1 cellular context compared by ENCODE assay signal in the genomic region with DNA sequence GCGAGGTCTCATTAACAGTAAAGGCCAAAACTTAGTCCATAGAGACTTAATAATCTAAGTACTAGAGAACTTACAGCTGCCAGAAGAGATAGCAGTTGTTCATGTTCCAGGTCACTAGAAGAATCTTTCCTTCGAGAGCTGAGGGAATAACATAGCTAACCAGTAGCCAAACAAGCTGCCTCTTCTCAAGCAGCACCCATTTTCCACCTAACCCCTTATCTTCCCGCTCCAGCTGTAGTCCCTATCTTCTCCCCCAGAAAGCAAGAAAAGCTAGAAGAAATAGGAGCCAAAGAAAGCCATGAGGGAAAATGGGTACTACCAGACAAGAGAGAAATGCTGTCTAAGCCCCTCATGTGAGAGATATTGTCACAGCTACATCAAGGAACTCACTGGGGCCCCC.
TF ChIP-seq lines count a peak whose summit lies in the region.

No MANE protein-coding gene starts in this region.

TF ChIP-seq in K562, 482 proteins besides CTCF, POLR2A, EP300 and RAD21 (continued from another document and continues in another):
- TF ChIP-seq, protein P1, sequence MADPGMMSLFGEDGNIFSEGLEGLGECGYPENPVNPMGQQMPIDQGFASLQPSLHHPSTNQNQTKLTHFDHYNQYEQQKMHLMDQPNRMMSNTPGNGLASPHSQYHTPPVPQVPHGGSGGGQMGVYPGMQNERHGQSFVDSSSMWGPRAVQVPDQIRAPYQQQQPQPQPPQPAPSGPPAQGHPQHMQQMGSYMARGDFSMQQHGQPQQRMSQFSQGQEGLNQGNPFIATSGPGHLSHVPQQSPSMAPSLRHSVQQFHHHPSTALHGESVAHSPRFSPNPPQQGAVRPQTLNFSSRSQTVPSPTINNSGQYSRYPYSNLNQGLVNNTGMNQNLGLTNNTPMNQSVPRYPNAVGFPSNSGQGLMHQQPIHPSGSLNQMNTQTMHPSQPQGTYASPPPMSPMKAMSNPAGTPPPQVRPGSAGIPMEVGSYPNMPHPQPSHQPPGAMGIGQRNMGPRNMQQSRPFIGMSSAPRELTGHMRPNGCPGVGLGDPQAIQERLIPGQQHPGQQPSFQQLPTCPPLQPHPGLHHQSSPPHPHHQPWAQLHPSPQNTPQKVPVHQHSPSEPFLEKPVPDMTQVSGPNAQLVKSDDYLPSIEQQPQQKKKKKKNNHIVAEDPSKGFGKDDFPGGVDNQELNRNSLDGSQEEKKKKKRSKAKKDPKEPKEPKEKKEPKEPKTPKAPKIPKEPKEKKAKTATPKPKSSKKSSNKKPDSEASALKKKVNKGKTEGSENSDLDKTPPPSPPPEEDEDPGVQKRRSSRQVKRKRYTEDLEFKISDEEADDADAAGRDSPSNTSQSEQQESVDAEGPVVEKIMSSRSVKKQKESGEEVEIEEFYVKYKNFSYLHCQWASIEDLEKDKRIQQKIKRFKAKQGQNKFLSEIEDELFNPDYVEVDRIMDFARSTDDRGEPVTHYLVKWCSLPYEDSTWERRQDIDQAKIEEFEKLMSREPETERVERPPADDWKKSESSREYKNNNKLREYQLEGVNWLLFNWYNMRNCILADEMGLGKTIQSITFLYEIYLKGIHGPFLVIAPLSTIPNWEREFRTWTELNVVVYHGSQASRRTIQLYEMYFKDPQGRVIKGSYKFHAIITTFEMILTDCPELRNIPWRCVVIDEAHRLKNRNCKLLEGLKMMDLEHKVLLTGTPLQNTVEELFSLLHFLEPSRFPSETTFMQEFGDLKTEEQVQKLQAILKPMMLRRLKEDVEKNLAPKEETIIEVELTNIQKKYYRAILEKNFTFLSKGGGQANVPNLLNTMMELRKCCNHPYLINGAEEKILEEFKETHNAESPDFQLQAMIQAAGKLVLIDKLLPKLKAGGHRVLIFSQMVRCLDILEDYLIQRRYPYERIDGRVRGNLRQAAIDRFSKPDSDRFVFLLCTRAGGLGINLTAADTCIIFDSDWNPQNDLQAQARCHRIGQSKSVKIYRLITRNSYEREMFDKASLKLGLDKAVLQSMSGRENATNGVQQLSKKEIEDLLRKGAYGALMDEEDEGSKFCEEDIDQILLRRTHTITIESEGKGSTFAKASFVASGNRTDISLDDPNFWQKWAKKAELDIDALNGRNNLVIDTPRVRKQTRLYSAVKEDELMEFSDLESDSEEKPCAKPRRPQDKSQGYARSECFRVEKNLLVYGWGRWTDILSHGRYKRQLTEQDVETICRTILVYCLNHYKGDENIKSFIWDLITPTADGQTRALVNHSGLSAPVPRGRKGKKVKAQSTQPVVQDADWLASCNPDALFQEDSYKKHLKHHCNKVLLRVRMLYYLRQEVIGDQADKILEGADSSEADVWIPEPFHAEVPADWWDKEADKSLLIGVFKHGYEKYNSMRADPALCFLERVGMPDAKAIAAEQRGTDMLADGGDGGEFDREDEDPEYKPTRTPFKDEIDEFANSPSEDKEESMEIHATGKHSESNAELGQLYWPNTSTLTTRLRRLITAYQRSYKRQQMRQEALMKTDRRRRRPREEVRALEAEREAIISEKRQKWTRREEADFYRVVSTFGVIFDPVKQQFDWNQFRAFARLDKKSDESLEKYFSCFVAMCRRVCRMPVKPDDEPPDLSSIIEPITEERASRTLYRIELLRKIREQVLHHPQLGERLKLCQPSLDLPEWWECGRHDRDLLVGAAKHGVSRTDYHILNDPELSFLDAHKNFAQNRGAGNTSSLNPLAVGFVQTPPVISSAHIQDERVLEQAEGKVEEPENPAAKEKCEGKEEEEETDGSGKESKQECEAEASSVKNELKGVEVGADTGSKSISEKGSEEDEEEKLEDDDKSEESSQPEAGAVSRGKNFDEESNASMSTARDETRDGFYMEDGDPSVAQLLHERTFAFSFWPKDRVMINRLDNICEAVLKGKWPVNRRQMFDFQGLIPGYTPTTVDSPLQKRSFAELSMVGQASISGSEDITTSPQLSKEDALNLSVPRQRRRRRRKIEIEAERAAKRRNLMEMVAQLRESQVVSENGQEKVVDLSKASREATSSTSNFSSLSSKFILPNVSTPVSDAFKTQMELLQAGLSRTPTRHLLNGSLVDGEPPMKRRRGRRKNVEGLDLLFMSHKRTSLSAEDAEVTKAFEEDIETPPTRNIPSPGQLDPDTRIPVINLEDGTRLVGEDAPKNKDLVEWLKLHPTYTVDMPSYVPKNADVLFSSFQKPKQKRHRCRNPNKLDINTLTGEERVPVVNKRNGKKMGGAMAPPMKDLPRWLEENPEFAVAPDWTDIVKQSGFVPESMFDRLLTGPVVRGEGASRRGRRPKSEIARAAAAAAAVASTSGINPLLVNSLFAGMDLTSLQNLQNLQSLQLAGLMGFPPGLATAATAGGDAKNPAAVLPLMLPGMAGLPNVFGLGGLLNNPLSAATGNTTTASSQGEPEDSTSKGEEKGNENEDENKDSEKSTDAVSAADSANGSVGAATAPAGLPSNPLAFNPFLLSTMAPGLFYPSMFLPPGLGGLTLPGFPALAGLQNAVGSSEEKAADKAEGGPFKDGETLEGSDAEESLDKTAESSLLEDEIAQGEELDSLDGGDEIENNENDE (IDR thresholded peaks at IDR 0.05; ENCODE audit: low read depth, low read length): no peak
- TF ChIP-seq SRSF3 (IDR thresholded peaks at IDR 0.05; ENCODE audit: insufficient read depth, low read length) (no peak), TBL1XR1 (IDR thresholded peaks at IDR 0.05; ENCODE audit: low read length in 2 of 2) (no peak), ZNF316 (IDR thresholded peaks at IDR 0.05) (no peak), TCF3 (CRISPR knock-in tag; IDR thresholded peaks at IDR 0.05) (peak; percentile 88), MAZ (CRISPR knock-in tag; conservative IDR thresholded peaks at IDR 0.05 in 1 of 2, IDR thresholded peaks at IDR 0.05 in 1 of 2) (no peak), ASH1L (IDR thresholded peaks at IDR 0.05; ENCODE audit: borderline replicate concordance, low read depth, partially characterized antibody) (no peak), MBD2 (IDR thresholded peaks at IDR 0.05; ENCODE audit: borderline replicate concordance, low read depth) (0 out of 2 replicates have a peak, but pooled peaks have one; percentile 27), HNRNPH1 (optimal IDR thresholded peaks at IDR 0.05; ENCODE audit: low read depth, low read length) (no peak), ZNF23 (CRISPR knock-in tag; IDR thresholded peaks at IDR 0.05) (no peak), ZNF444 (CRISPR knock-in tag; IDR thresholded peaks at IDR 0.05) (no peak), KLF6 (CRISPR knock-in tag; IDR thresholded peaks at IDR 0.05; ENCODE audit: borderline replicate concordance) (no peak), EHMT2 (IDR thresholded peaks at IDR 0.05) (0 out of 2 replicates have a peak, but pooled peaks have one; percentile 30), ZNF408 (CRISPR knock-in tag; IDR thresholded peaks at IDR 0.05; ENCODE audit: low read depth) (no peak), MEF2A (IDR thresholded peaks at IDR 0.05; ENCODE audit: control insufficient read depth, low read depth, low read length) (no peak), TRIM28 (IDR thresholded peaks at IDR 0.05) (no peak), SAFB (IDR thresholded peaks at IDR 0.05; ENCODE audit: borderline replicate concordance, low read depth, low read length) (no peak), PTTG1 (tag; IDR thresholded peaks at IDR 0.05; ENCODE audit: low read depth) (no peak), CCAR2 (IDR thresholded peaks at IDR 0.05; ENCODE audit: low read depth, low read length) (no peak), TCF7L2 (IDR thresholded peaks at IDR 0.05; ENCODE audit: low read depth, low read length) (no peak), FOXA1 (IDR thresholded peaks at IDR 0.05; ENCODE audit: borderline replicate concordance) (no peak), MCM7 (IDR thresholded peaks at IDR 0.05) (no peak), NR3C1 (CRISPR knock-in tag; IDR thresholded peaks at IDR 0.05) (no peak), ZNF311 (CRISPR knock-in tag; IDR thresholded peaks at IDR 0.05) (no peak), PURB (CRISPR knock-in tag; IDR thresholded peaks at IDR 0.05; ENCODE audit: low read depth) (no peak), SAP30 (IDR thresholded peaks at IDR 0.05; ENCODE audit: borderline replicate concordance, insufficient read depth, low read depth, low read length, poor library complexity, severe bottlenecking) (no peak), NFXL1 (CRISPR knock-in tag; IDR thresholded peaks at IDR 0.05) (no peak), L3MBTL2 (IDR thresholded peaks at IDR 0.05) (no peak), YY1 (IDR thresholded peaks at IDR 0.05; ENCODE audit: borderline replicate concordance in 1 of 3, control insufficient read depth in 1 of 3, extremely low read depth in 1 of 3, insufficient read depth in 3 of 3, insufficient read length in 1 of 3, insufficient replicate concordance in 2 of 3, low read depth in 1 of 3, low read length in 2 of 3) (peak in 1 of 3 experiments; percentile 6), ZNF224 (CRISPR knock-in tag; IDR thresholded peaks at IDR 0.05) (no peak), JUNB (CRISPR knock-in tag; conservative IDR thresholded peaks at IDR 0.05) (no peak), SUPT5H (IDR thresholded peaks at IDR 0.05) (no peak), XRCC4 (IDR thresholded peaks at IDR 0.05; ENCODE audit: extremely low read depth, insufficient read depth, insufficient read length) (no peak), CAMTA2 (CRISPR knock-in tag; conservative IDR thresholded peaks at IDR 0.05) (no peak), MAFF (IDR thresholded peaks at IDR 0.05; ENCODE audit: low read length) (no peak), ETS2 (tag; IDR thresholded peaks at IDR 0.05; ENCODE audit: borderline replicate concordance, poor library complexity, severe bottlenecking) (no peak), BRF1 (IDR thresholded peaks at IDR 0.05; ENCODE audit: borderline replicate concordance, extremely low read depth, insufficient read length) (no peak)
- TF ChIP-seq, protein P2, sequence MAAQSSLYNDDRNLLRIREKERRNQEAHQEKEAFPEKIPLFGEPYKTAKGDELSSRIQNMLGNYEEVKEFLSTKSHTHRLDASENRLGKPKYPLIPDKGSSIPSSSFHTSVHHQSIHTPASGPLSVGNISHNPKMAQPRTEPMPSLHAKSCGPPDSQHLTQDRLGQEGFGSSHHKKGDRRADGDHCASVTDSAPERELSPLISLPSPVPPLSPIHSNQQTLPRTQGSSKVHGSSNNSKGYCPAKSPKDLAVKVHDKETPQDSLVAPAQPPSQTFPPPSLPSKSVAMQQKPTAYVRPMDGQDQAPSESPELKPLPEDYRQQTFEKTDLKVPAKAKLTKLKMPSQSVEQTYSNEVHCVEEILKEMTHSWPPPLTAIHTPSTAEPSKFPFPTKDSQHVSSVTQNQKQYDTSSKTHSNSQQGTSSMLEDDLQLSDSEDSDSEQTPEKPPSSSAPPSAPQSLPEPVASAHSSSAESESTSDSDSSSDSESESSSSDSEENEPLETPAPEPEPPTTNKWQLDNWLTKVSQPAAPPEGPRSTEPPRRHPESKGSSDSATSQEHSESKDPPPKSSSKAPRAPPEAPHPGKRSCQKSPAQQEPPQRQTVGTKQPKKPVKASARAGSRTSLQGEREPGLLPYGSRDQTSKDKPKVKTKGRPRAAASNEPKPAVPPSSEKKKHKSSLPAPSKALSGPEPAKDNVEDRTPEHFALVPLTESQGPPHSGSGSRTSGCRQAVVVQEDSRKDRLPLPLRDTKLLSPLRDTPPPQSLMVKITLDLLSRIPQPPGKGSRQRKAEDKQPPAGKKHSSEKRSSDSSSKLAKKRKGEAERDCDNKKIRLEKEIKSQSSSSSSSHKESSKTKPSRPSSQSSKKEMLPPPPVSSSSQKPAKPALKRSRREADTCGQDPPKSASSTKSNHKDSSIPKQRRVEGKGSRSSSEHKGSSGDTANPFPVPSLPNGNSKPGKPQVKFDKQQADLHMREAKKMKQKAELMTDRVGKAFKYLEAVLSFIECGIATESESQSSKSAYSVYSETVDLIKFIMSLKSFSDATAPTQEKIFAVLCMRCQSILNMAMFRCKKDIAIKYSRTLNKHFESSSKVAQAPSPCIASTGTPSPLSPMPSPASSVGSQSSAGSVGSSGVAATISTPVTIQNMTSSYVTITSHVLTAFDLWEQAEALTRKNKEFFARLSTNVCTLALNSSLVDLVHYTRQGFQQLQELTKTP (IDR thresholded peaks at IDR 0.05; ENCODE audit: low read depth in 1 of 2, partially characterized antibody in 2 of 2): no peak
- TF ChIP-seq, protein P3, sequence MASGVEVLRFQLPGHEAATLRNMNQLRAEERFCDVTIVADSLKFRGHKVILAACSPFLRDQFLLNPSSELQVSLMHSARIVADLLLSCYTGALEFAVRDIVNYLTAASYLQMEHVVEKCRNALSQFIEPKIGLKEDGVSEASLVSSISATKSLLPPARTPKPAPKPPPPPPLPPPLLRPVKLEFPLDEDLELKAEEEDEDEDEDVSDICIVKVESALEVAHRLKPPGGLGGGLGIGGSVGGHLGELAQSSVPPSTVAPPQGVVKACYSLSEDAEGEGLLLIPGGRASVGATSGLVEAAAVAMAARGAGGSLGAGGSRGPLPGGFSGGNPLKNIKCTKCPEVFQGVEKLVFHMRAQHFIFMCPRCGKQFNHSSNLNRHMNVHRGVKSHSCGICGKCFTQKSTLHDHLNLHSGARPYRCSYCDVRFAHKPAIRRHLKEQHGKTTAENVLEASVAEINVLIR (CRISPR knock-in tag; IDR thresholded peaks at IDR 0.05): no peak
- TF ChIP-seq, protein P4, sequence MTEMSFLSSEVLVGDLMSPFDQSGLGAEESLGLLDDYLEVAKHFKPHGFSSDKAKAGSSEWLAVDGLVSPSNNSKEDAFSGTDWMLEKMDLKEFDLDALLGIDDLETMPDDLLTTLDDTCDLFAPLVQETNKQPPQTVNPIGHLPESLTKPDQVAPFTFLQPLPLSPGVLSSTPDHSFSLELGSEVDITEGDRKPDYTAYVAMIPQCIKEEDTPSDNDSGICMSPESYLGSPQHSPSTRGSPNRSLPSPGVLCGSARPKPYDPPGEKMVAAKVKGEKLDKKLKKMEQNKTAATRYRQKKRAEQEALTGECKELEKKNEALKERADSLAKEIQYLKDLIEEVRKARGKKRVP (CRISPR knock-in tag; IDR thresholded peaks at IDR 0.05): no peak
- TF ChIP-seq, protein P5, sequence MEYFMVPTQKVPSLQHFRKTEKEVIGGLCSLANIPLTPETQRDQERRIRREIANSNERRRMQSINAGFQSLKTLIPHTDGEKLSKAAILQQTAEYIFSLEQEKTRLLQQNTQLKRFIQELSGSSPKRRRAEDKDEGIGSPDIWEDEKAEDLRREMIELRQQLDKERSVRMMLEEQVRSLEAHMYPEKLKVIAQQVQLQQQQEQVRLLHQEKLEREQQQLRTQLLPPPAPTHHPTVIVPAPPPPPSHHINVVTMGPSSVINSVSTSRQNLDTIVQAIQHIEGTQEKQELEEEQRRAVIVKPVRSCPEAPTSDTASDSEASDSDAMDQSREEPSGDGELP (CRISPR knock-in tag; IDR thresholded peaks at IDR 0.05; ENCODE audit: borderline replicate concordance): no peak
- TF ChIP-seq, protein P6, sequence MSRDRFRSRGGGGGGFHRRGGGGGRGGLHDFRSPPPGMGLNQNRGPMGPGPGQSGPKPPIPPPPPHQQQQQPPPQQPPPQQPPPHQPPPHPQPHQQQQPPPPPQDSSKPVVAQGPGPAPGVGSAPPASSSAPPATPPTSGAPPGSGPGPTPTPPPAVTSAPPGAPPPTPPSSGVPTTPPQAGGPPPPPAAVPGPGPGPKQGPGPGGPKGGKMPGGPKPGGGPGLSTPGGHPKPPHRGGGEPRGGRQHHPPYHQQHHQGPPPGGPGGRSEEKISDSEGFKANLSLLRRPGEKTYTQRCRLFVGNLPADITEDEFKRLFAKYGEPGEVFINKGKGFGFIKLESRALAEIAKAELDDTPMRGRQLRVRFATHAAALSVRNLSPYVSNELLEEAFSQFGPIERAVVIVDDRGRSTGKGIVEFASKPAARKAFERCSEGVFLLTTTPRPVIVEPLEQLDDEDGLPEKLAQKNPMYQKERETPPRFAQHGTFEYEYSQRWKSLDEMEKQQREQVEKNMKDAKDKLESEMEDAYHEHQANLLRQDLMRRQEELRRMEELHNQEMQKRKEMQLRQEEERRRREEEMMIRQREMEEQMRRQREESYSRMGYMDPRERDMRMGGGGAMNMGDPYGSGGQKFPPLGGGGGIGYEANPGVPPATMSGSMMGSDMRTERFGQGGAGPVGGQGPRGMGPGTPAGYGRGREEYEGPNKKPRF (IDR thresholded peaks at IDR 0.05; ENCODE audit: low read depth, low read length): no peak
